Comparison of ENCODE assay signal across 18 cellular contexts in the genomic region with DNA sequence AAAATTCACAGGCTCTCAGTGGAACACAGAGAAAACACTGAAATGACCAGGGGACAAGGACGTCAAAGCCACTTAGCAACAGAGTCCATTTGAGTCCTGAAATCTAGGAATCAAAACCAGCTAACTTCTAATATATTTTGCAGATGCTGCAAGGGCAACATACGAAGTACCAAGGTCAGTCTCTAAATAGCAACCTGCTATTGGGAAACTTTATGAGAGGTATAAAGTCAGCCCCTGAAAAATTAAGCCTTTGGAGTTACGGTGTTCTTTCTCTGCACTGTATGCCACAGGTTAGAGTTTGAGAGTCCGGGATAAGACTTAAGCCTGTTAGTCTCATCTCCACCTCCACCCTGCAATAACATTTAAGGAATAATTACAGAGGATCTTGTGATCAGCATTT. TPM values are rescaled to one million over a fixed set of nuclear protein-coding genes. Genes with fewer than 3 reads are reported as not detected.
A peak's percentile ranks its signal among the peaks of the same experiment; 100 is the strongest.
DNase-seq lines count a peak whose midpoint lies in the region; ATAC-seq and TF ChIP-seq lines count a peak whose summit lies in the region.
"Had no signal": no experiment of that assay in that cellular context is flagged by ENCODE, and none has a peak within 500 bp of the region (broad histone marks: within the 10 kb centered on the region; RNA-seq: fewer than 3 reads in every experiment).

No MANE protein-coding gene starts in this region.

- peak overlapping the region; percentile 63 for H3K4me3 Mint-ChIP-seq in activated T-helper 1 cell treated with anti-CD3 and anti-CD28 coated beads, Interleukin-12 subunit alpha, Interleukin-12 subunit beta, Interleukin-2, Interleukin-4 antibody, amounts not matched to agents 30 ng/mL and 10 ng/mL and 1 ng/mL, durations not matched to agents 14 hours and 24 hours and 36 hours
- H3K4me3 Mint-ChIP-seq in natural killer cell: peak overlapping the region; percentile 91

- H3K9me3 ChIP-seq in left ventricle myocardium inferior (replicated peaks) (no peaks in the 10 kb centered on the region), right atrium auricular region (no peaks in the 10 kb centered on the region), HAP-1 (no peaks in the 10 kb centered on the region)

- intact Hi-C loops in left ventricle myocardium inferior (cut with micrococcal nuclease): no loop called here
- intact Hi-C loops in activated T-helper 1 cell treated with anti-CD3 and anti-CD28 coated beads, Interleukin-12 subunit alpha, Interleukin-12 subunit beta, Interleukin-2, Interleukin-4 antibody, amounts not matched to agents 30 ng/mL and 10 ng/mL and 1 ng/mL, durations not matched to agents 14 hours and 24 hours and 36 hours (cut with micrococcal nuclease): loop anchor here (1.0 kb wide), 1 partner anchor 8 kb away; no protein-coding TSS in a partner anchor
- intact Hi-C loops in natural killer cell (cut with micrococcal nuclease): loop anchor here (5.0 to 10.0 kb wide), 2 partner anchors 71 to 442 kb away; partner anchors contain the start of genes RMC1 and TTC39C

- ATAC-seq in natural killer cell (no peak), HG03108 (IDR thresholded peaks at IDR 0.05; ENCODE audit: unreplicated experiment) (no peak)

- H3K27ac ChIP-seq in left ventricle myocardium inferior (replicated peaks): peak overlapping the region; percentile 50
- H3K27ac ChIP-seq in right atrium auricular region: peak overlapping the region in 1 of 2 donors; percentile 33

- TF ChIP-seq CTCF in left ventricle myocardium inferior (IDR thresholded peaks at IDR 0.05; ENCODE audit: borderline replicate concordance) (no peak), right atrium auricular region (IDR thresholded peaks at IDR 0.05) (no peak), natural killer cell (IDR thresholded peaks at IDR 0.05) (no peak)

- H3K4me3 ChIP-seq in left ventricle myocardium inferior (no peak overlapping the region), right atrium auricular region (no peak overlapping the region), HAP-1 (no peak overlapping the region)
- H3K4me3 ChIP-seq: GM12878 had no signal

- no peaks in the 10 kb centered on the region for H3K27me3 Mint-ChIP-seq in activated T-helper 1 cell treated with anti-CD3 and anti-CD28 coated beads, Interleukin-12 subunit alpha, Interleukin-12 subunit beta, Interleukin-2, Interleukin-4 antibody, amounts not matched to agents 30 ng/mL and 10 ng/mL and 1 ng/mL, durations not matched to agents 14 hours and 24 hours and 36 hours (ENCODE audit: insufficient read depth)
- no peaks in the 10 kb centered on the region for H3K27me3 Mint-ChIP-seq in natural killer cell (ENCODE audit: low read depth in 2 of 2)

- in situ Hi-C loops in HAP-1 (cut with MboI; ENCODE audit: low sequenced_read_pairs): no loop called here

- H3K36me3 Mint-ChIP-seq in activated T-helper 1 cell treated with anti-CD3 and anti-CD28 coated beads, Interleukin-12 subunit alpha, Interleukin-12 subunit beta, Interleukin-2, Interleukin-4 antibody, amounts not matched to agents 30 ng/mL and 10 ng/mL and 1 ng/mL, durations not matched to agents 14 hours and 24 hours and 36 hours (ENCODE audit: low read depth): peaks cover 43% of the 10 kb centered on the region
- peaks cover 12% of the 10 kb centered on the region for H3K36me3 Mint-ChIP-seq in natural killer cell

- H3K27ac Mint-ChIP-seq in activated T-helper 1 cell treated with anti-CD3 and anti-CD28 coated beads, Interleukin-12 subunit alpha, Interleukin-12 subunit beta, Interleukin-2, Interleukin-4 antibody, amounts not matched to agents 30 ng/mL and 10 ng/mL and 1 ng/mL, durations not matched to agents 14 hours and 24 hours and 36 hours: peak overlapping the region; percentile 89
- peak overlapping the region; percentile 94 to 99 for H3K27ac Mint-ChIP-seq in natural killer cell

- H3K4me1 ChIP-seq in left ventricle myocardium inferior (peaks cover 39% of the 10 kb centered on the region), right atrium auricular region (peaks cover 0 to 36% of the 10 kb centered on the region in 2 donors), HAP-1 (no peaks in the 10 kb centered on the region)

- H3K9me3 Mint-ChIP-seq in activated T-helper 1 cell treated with anti-CD3 and anti-CD28 coated beads, Interleukin-12 subunit alpha, Interleukin-12 subunit beta, Interleukin-2, Interleukin-4 antibody, amounts not matched to agents 30 ng/mL and 10 ng/mL and 1 ng/mL, durations not matched to agents 14 hours and 24 hours and 36 hours: no peaks in the 10 kb centered on the region
- no peaks in the 10 kb centered on the region for H3K9me3 Mint-ChIP-seq in natural killer cell

- H3K27me3 ChIP-seq in left ventricle myocardium inferior (ENCODE audit: low read depth) (no peaks in the 10 kb centered on the region), right atrium auricular region (no peaks in the 10 kb centered on the region), HAP-1 (ENCODE audit: low read depth) (no peaks in the 10 kb centered on the region)

- DNase-seq in left ventricle myocardium inferior (no peak), right atrium auricular region (ENCODE audit: low spot score) (no peak), natural killer cell (no peak), HAP-1 (ENCODE audit: low spot score in 2 of 2) (no peak), NCI-H2107 (lab: John Stamatoyannopoulos, UW) (no peak)
- no peak for DNase-seq in activated T-helper 1 cell treated with anti-CD3 and anti-CD28 coated beads, Interleukin-12 subunit alpha, Interleukin-12 subunit beta, Interleukin-2, Interleukin-4 antibody, amounts not matched to agents 30 ng/mL and 10 ng/mL and 1 ng/mL, durations not matched to agents 14 hours and 24 hours and 36 hours (ENCODE audit: low spot score)
- DNase-seq: AML-193; caudate nucleus; DMS 273 treated with DMSO at 0.1 percent for 48 hours; effector CD8-positive, alpha-beta T cell; GDM1; kidney; NCI-H187; NCI-H345; stimulated activated CD4-positive, alpha-beta T cell treated with anti-CD3 and anti-CD28 coated beads, Interleukin-4, amount 100 ng/mL, for 4 hours; stimulated activated CD8-positive, alpha-beta memory T cell treated with anti-CD3 and anti-CD28 coated beads, Interleukin-4, amount 100 ng/mL, for 48 hours had no signal

- peaks cover 43% of the 10 kb centered on the region for H3K4me1 Mint-ChIP-seq in activated T-helper 1 cell treated with anti-CD3 and anti-CD28 coated beads, Interleukin-12 subunit alpha, Interleukin-12 subunit beta, Interleukin-2, Interleukin-4 antibody, amounts not matched to agents 30 ng/mL and 10 ng/mL and 1 ng/mL, durations not matched to agents 14 hours and 24 hours and 36 hours (ENCODE audit: low read depth)
- peaks cover 67 to 76% of the 10 kb centered on the region in 2 donors for H3K4me1 Mint-ChIP-seq in natural killer cell

- H3K36me3 ChIP-seq in left ventricle myocardium inferior (peaks cover 44% of the 10 kb centered on the region), right atrium auricular region (peaks cover 19% of the 10 kb centered on the region), HAP-1 (replicated peaks) (peaks cover 19% of the 10 kb centered on the region)

RNA-seq across cellular contexts. Expression of gene NPC1, which starts 13.3 kb away (rescaled TPM):
- total RNA-seq in left ventricle myocardium inferior: 10.3 TPM
- 10 to 100 TPM; 16.2 to 26.4 TPM for total RNA-seq in right atrium auricular region
- total RNA-seq in activated T-helper 1 cell treated with anti-CD3 and anti-CD28 coated beads, Interleukin-12 subunit alpha, Interleukin-12 subunit beta, Interleukin-2, Interleukin-4 antibody, amounts not matched to agents 30 ng/mL and 10 ng/mL and 1 ng/mL, durations not matched to agents 14 hours and 24 hours and 36 hours: 30.1 and 30.2 TPM in 2 replicates
- 100 to 1,000 TPM; 143 to 203 (median 173) TPM for total RNA-seq in natural killer cell
